Comparison of ENCODE assay signal across 8 cellular contexts in genomic region chr17:47895254-47895855, GRCh38. TPM values are rescaled to one million over a fixed set of nuclear protein-coding genes. Genes with fewer than 3 reads are reported as not detected.
DNase-seq lines count a peak whose midpoint lies in the region; ATAC-seq and TF ChIP-seq lines count a peak whose summit lies in the region.

No MANE protein-coding gene starts in this region.

- peaks cover 2% of the 10 kb centered on the region for H3K79me1 ChIP-seq in mesendoderm (ENCODE audit: low read length)

- no peak for ATAC-seq in GM19397 (IDR thresholded peaks at IDR 0.05; ENCODE audit: unreplicated experiment)
- no peak for ATAC-seq in GM19328 (IDR thresholded peaks at IDR 0.05; ENCODE audit: unreplicated experiment)

- no peaks in the 10 kb centered on the region for H3K9me3 ChIP-seq in testis

- peaks cover 2% of the 10 kb centered on the region for H3K79me2 ChIP-seq in mesendoderm (ENCODE audit: control insufficient read depth, insufficient read depth, low read length)

- no peak overlapping the region for H3K4ac ChIP-seq in mesendoderm (ENCODE audit: low read depth, low read length)

- H2BK5ac ChIP-seq in mesendoderm (ENCODE audit: low read length) = no peak overlapping the region

- peak overlapping the region; percentile 86 for H3K56ac ChIP-seq in mesendoderm (ENCODE audit: low read length)

- H2AK5ac ChIP-seq in mesendoderm (ENCODE audit: low read length) = no peak overlapping the region

- peak overlapping the region; percentile 78 for H3K9ac ChIP-seq in mesendoderm (ENCODE audit: low read length)

- H4K5ac ChIP-seq in mesendoderm (ENCODE audit: low read length) = no peak overlapping the region

- no peak overlapping the region for H3K18ac ChIP-seq in mesendoderm (ENCODE audit: low read length)

- TF ChIP-seq POLR2A in testis (IDR thresholded peaks at IDR 0.05) = peak; percentile 64

- DNase-seq in NCI-H748 (lab: John Stamatoyannopoulos, UW; ENCODE audit: unreplicated experiment) (peak; percentile 53), NCI-H748 treated with DMSO at 0.1 percent for 48 hours (lab: John Stamatoyannopoulos, UW) (no peak), RPMI7951 (ENCODE audit: low read depth) (peak; percentile 18), dedifferentiated amniotic fluid mesenchymal stem cell (ENCODE audit: extremely low spot score) (peak; percentile 30), mesendoderm (no peak), testis (peak; percentile 41)

- no peak overlapping the region for H4K8ac ChIP-seq in mesendoderm (ENCODE audit: low read depth, low read length)

- intact Hi-C loops in testis (cut with DNase I; ENCODE audit: low total_unique reads) = no loop called here

- H3K4me3 ChIP-seq in mesendoderm (ENCODE audit: low read length) (peak overlapping the region; percentile 47), testis (peak overlapping the region; percentile 67 to 78)

- no peaks in the 10 kb centered on the region for H3K36me3 ChIP-seq in mesendoderm (ENCODE audit: control insufficient read depth, insufficient read depth, low read length)
- H3K36me3 ChIP-seq in testis (ENCODE audit: low read depth, missing control alignments) = no peaks in the 10 kb centered on the region

- H3K27me3 ChIP-seq in mesendoderm (ENCODE audit: insufficient read depth, low read length, poor library complexity) (no peaks in the 10 kb centered on the region), testis (no peaks in the 10 kb centered on the region)

- H3K4me2 ChIP-seq in mesendoderm (ENCODE audit: low read length) = peak overlapping the region; percentile 90

- no peak overlapping the region for H3K27ac ChIP-seq in mesendoderm (ENCODE audit: low read depth, low read length)
- H3K27ac ChIP-seq in testis = peak overlapping the region; percentile 79 to 81

- H3K4me1 ChIP-seq in mesendoderm (ENCODE audit: control insufficient read depth, low read depth, low read length) (no peaks in the 10 kb centered on the region), testis (peaks cover 22% of the 10 kb centered on the region)

- WGBS in mesendoderm (ENCODE audit: extremely low coverage, insufficient coverage, low lambda C conversion rate) = no CpG with 5 or more reads among the region's 26 CpGs
- WGBS in testis, 2 donors = 0 to 1% methylated on average over 25 to 26 of the region's 26 CpGs

- H3K23ac ChIP-seq in mesendoderm (ENCODE audit: low read length) = no peak overlapping the region

- no peak for TF ChIP-seq CTCF in testis (IDR thresholded peaks at IDR 0.05)

- H2BK15ac ChIP-seq in mesendoderm (replicated peaks; ENCODE audit: low read depth) = no peak overlapping the region

- H2BK120ac ChIP-seq in mesendoderm (ENCODE audit: low read depth, low read length) = no peak overlapping the region

RNA-seq across cellular contexts. Expression of gene SP2, which starts 0.7 kb away (rescaled TPM):
- total RNA-seq in RPMI7951 (2014; rRNA removed; shearing (Covaris generic)) = 0.98 and 1.6 TPM in 2 replicates
- 32.7 TPM for polyA plus RNA-seq in mesendoderm (2013, experiment 1 of 2)
- polyA plus RNA-seq in mesendoderm (2013, experiment 2 of 2) = 32.4 TPM
- total RNA-seq in testis = 10 to 100 TPM; 18.9 to 23.5 TPM
- 35.0 TPM for polyA plus RNA-seq in testis (ENCODE audit: insufficient read depth, low read depth, low replicate concordance)

RNA-seq across cellular contexts. Expression of gene SP6, which starts 44.4 kb away (rescaled TPM):
- not detected in 2 replicates for total RNA-seq in RPMI7951 (2014; rRNA removed; shearing (Covaris generic))
- polyA plus RNA-seq in mesendoderm (2013, experiment 1 of 2) = 0.91 TPM
- polyA plus RNA-seq in mesendoderm (2013, experiment 2 of 2) = 0.78 TPM
- total RNA-seq in testis = under 1 TPM; 0.31 to 0.43 TPM
- 0.79 TPM for polyA plus RNA-seq in testis (ENCODE audit: insufficient read depth, low read depth, low replicate concordance)

RNA-seq across cellular contexts. Expression of gene PNPO, which starts 46.0 kb away (rescaled TPM):
- total RNA-seq in RPMI7951 (2014; rRNA removed; shearing (Covaris generic)) = 20.7 and 26.9 TPM in 2 replicates
- 2.6 TPM for polyA plus RNA-seq in mesendoderm (2013, experiment 1 of 2)
- polyA plus RNA-seq in mesendoderm (2013, experiment 2 of 2) = 2.9 TPM
- total RNA-seq in testis = 10 to 100 TPM; 37.5 to 41.7 TPM
- polyA plus RNA-seq in testis (ENCODE audit: insufficient read depth, low read depth, low replicate concordance) = 21.3 TPM

RNA-seq across cellular contexts. Expression of gene SCRN2, which starts 54.3 kb away (rescaled TPM):
- 17.8 and 18.4 TPM in 2 replicates for total RNA-seq in RPMI7951 (2014; rRNA removed; shearing (Covaris generic))
- polyA plus RNA-seq in mesendoderm (2013, experiment 1 of 2) = 6.6 TPM
- polyA plus RNA-seq in mesendoderm (2013, experiment 2 of 2) = 7.7 TPM
- total RNA-seq in testis = 10 to 100 TPM; 31.0 to 38.0 TPM
- 25.6 TPM for polyA plus RNA-seq in testis (ENCODE audit: insufficient read depth, low read depth, low replicate concordance)

Comparison
In these comparisons a context has a peak if more than half of its experiments do, and no peak if none do; other contexts are left out.
1. DNase-seq: peak in NCI-H748 (single experiment), RPMI7951 (single experiment), dedifferentiated amniotic fluid mesenchymal stem cell (single experiment) and testis (single experiment); none in NCI-H748 treated with DMSO at 0.1 percent for 48 hours (single experiment) and mesendoderm (single experiment).